In the genomic region with DNA sequence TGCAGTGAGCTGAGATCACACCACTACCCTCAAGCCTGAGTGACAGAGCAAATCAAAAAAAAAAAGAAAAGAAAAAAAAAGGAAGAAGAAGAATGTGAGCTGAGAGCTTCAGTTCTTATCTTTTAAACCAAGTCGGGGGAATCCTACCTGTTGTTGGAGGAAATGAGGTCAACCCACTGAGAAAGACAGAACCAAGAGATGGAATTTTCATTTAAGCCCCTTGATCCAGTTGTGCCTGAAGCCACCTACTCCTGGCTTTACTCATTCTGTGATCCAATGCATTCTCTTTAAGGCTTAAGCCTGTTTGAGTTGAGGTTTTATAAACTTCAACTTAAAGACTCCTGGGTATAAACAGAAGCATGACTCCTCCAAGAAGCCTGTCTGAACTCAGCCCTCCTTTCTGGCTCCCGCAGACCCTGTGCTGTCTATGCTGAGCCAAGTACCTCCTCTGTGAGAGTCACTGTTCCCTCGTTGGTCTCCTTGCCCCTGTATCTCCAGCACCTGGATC, we compare ENCODE assay signal across 13 cellular contexts. TPM values are rescaled to one million over a fixed set of nuclear protein-coding genes. Genes with fewer than 3 reads are reported as not detected.
A peak's percentile ranks its signal among the peaks of the same experiment; 100 is the strongest.
DNase-seq lines count a peak whose midpoint lies in the region; ATAC-seq and TF ChIP-seq lines count a peak whose summit lies in the region.
"Had no signal": no experiment of that assay in that cellular context is flagged by ENCODE, and none has a peak within 500 bp of the region (broad histone marks: within the 10 kb centered on the region; RNA-seq: fewer than 3 reads in every experiment).

No MANE protein-coding gene starts in this region.

- 10% methylated on average over 3 of the region's 3 CpGs for WGBS in prostate gland

- DNase-seq in CD14-positive monocyte (ENCODE audit: low spot score) (no peak), T-cell (no peak), fibroblast of the conjunctiva (ENCODE audit: low read depth) (peak; percentile 79), prostate gland (ENCODE audit: low spot score) (no peak), amniotic stem cell (lab: John Stamatoyannopoulos, UW) (no peak), T-helper 9 cell (no peak), kidney glomerular epithelial cell (lab: John Stamatoyannopoulos, UW) (no peak)
- no peak for DNase-seq in activated naive CD4-positive, alpha-beta T cell treated with anti-CD3 and anti-CD28 coated beads, Interleukin-2, amount 50 U/mL, for 72 hours (ENCODE audit: low spot score in 2 of 2)
- DNase-seq: DMS79; foreskin melanocyte; NCI-H1417; stimulated activated CD4-positive, alpha-beta T cell treated with anti-CD3 and anti-CD28 coated beads, Interleukin-2, amount 100 ng/mL, for 24 hours had no signal

- H3K4me1 ChIP-seq in prostate gland (replicated peaks) = no peaks in the 10 kb centered on the region

- no peak for ATAC-seq in T-cell (replicated peaks in 1 of 4)
- ATAC-seq in activated naive CD4-positive, alpha-beta T cell treated with anti-CD3 and anti-CD28 coated beads, Interleukin-2, amount 50 U/mL, for 72 hours = no peak

- H3K36me3 Mint-ChIP-seq in CD14-positive monocyte (peaks cover 2 to 4% of the 10 kb centered on the region in 2 donors), T-cell (no peaks in the 10 kb centered on the region)
- H3K36me3 Mint-ChIP-seq in activated naive CD4-positive, alpha-beta T cell treated with anti-CD3 and anti-CD28 coated beads, Interleukin-2, amount 50 U/mL, for 72 hours = no peaks in the 10 kb centered on the region

- no peak overlapping the region for H3K4me3 ChIP-seq in prostate gland
- H3K4me3 ChIP-seq: thoracic aorta had no signal

- intact Hi-C loops in CD14-positive monocyte (cut with micrococcal nuclease) (loop anchor here (2.0 to 10.0 kb wide), 3 partner anchors 33 to 317 kb away; partner anchors contain the start of genes MAP1LC3B2 (in 2 of the 2) and MED13L (in 2 of the 2)), prostate gland (cut with DNase I) (no loop called here)

- TF ChIP-seq POLR2A in prostate gland (IDR thresholded peaks at IDR 0.05) = no peak

- H3K27me3 Mint-ChIP-seq in CD14-positive monocyte (ENCODE audit: low read depth in 3 of 3) (peaks cover 0 to 1% (median 0%) of the 10 kb centered on the region in 3 donors), T-cell (no peaks in the 10 kb centered on the region)

- H3K27ac Mint-ChIP-seq in CD14-positive monocyte = peak overlapping the region; percentile 89 to 100 (median 99)
- H3K27ac Mint-ChIP-seq in T-cell = peak overlapping the region; percentile 45 to 66
- H3K27ac Mint-ChIP-seq in activated naive CD4-positive, alpha-beta T cell treated with anti-CD3 and anti-CD28 coated beads, Interleukin-2, amount 50 U/mL, for 72 hours = no peak overlapping the region

- H3K4me3 Mint-ChIP-seq in CD14-positive monocyte = no peak overlapping the region
- no peak overlapping the region for H3K4me3 Mint-ChIP-seq in T-cell

- no peaks in the 10 kb centered on the region for H3K36me3 ChIP-seq in prostate gland
- H3K36me3 ChIP-seq: thoracic aorta had no signal

- no peaks in the 10 kb centered on the region for H3K9me3 ChIP-seq in prostate gland
- H3K9me3 ChIP-seq: thoracic aorta had no signal

- H3K4me1 Mint-ChIP-seq in CD14-positive monocyte = peaks cover 44% of the 10 kb centered on the region
- peaks cover 34 to 42% (median 37%) of the 10 kb centered on the region in 3 donors for H3K4me1 Mint-ChIP-seq in T-cell

- CTCF ChIA-PET in T-cell (lab: Charles Lee) = interaction anchor here (0.6 to 1.7 kb wide), 4 partner anchors 9 to 538 kb away, joined by 3 to 4 read pairs (median 4); no protein-coding TSS in a partner anchor

- TF ChIP-seq CTCF in CD14-positive monocyte (IDR thresholded peaks at IDR 0.05) (no peak), prostate gland (IDR thresholded peaks at IDR 0.05) (no peak)

- POLR2A ChIA-PET in T-cell (lab: Charles Lee) = no interaction called here

- H3K9me3 Mint-ChIP-seq in CD14-positive monocyte (peaks cover 0 to 10% (median 3%) of the 10 kb centered on the region in 7 donors), T-cell (no peaks in the 10 kb centered on the region)
- H3K9me3 Mint-ChIP-seq in activated naive CD4-positive, alpha-beta T cell treated with anti-CD3 and anti-CD28 coated beads, Interleukin-2, amount 50 U/mL, for 72 hours = peaks cover 8 to 12% of the 10 kb centered on the region in 2 donors

- peak overlapping the region; percentile 30 to 55 for H3K27ac ChIP-seq in prostate gland

- H3K27me3 ChIP-seq in prostate gland (replicated peaks; ENCODE audit: insufficient read depth) = no peaks in the 10 kb centered on the region

RNA-seq across cellular contexts. Expression of gene MAP1LC3B2, which starts 32.5 kb away (rescaled TPM):
- 10 to 100 TPM in 1 of 2 donors, 1 to 10 TPM in 1; 6.4 to 12.9 TPM for polyA plus RNA-seq in CD14-positive monocyte
- total RNA-seq in T-cell (1 to 10 TPM in 4 of 5 donors, under 1 TPM in 1; 0.92 to 4.6 (median 1.4) TPM), prostate gland (1 to 10 TPM in 1 of 2 donors, not detected in 1; 1.6 TPM)
- total RNA-seq in activated naive CD4-positive, alpha-beta T cell treated with anti-CD3 and anti-CD28 coated beads, Interleukin-2, amount 50 U/mL, for 72 hours = under 1 TPM in 1 of 2 donors, not detected in 1; 0.66 TPM

Comparison
In these comparisons a context has a peak if more than half of its experiments do, and no peak if none do; other contexts are left out.
1. H3K27ac Mint-ChIP-seq: peak in CD14-positive monocyte (7 of 7) and T-cell (2 of 2); none in activated naive CD4-positive, alpha-beta T cell treated with anti-CD3 and anti-CD28 coated beads, Interleukin-2, amount 50 U/mL, for 72 hours (0 of 2).